Comparison of ENCODE assay signal across 17 cellular contexts in genomic region chr9:107645464-107645833, GRCh38.
DNase-seq lines count a peak whose midpoint lies in the region; ATAC-seq and TF ChIP-seq lines count a peak whose summit lies in the region.
"Had no signal": no experiment of that assay in that cellular context is flagged by ENCODE, and none has a peak within 500 bp of the region (broad histone marks: within the 10 kb centered on the region; RNA-seq: fewer than 3 reads in every experiment).

No MANE protein-coding gene starts in this region.

- TF ChIP-seq CTCF in lower lobe of right lung (IDR thresholded peaks at IDR 0.05) = no peak
- TF ChIP-seq CTCF in type B pancreatic cell (conservative IDR thresholded peaks at IDR 0.05) = no peak
- TF ChIP-seq CTCF in esophagus muscularis mucosa (IDR thresholded peaks at IDR 0.05) = no peak

- no peak for ATAC-seq in lower lobe of right lung
- ATAC-seq: Panc1 had no signal

- H3K4me1 ChIP-seq in BLaER1 treated with 17β-estradiol and CSF1 and Interleukin-3, amounts not matched to agents 10 nM and 100 nM = peaks cover 12 to 45% (median 19%) of the 10 kb centered on the region in 10 experiments
- H3K4me1 ChIP-seq in lower lobe of right lung = peaks cover 13% of the 10 kb centered on the region
- peaks cover 0 to 13% (median 6%) of the 10 kb centered on the region in 4 donors for H3K4me1 ChIP-seq in esophagus muscularis mucosa

- peaks cover 18% of the 10 kb centered on the region for H3K4me1 Mint-ChIP-seq in dendritic cell treated with granulocyte-macrophage colony-stimulating factor and Interleukin-4, amounts not matched to agents 40 ng/mL and 50 ng/mL, for 4 days (ENCODE audit: low read depth)
- H3K4me1 Mint-ChIP-seq in type B pancreatic cell (ENCODE audit: unreplicated experiment) = peaks cover 17% of the 10 kb centered on the region

- H3K36me3 Mint-ChIP-seq in dendritic cell treated with granulocyte-macrophage colony-stimulating factor and Interleukin-4, amounts not matched to agents 40 ng/mL and 50 ng/mL, for 4 days (ENCODE audit: low read depth) = no peaks in the 10 kb centered on the region
- H3K36me3 Mint-ChIP-seq in type B pancreatic cell = no peaks in the 10 kb centered on the region

- intact Hi-C loops in dendritic cell treated with granulocyte-macrophage colony-stimulating factor and Interleukin-4, amounts not matched to agents 40 ng/mL and 50 ng/mL, for 4 days (cut with micrococcal nuclease) = no loop called here
- intact Hi-C loops in lower lobe of right lung (cut with DNase I) = no loop called here
- intact Hi-C loops in esophagus muscularis mucosa (cut with DNase I) = no loop called here

- no peaks in the 10 kb centered on the region for H3K27me3 ChIP-seq in BLaER1 treated with 17β-estradiol and CSF1 and Interleukin-3, amounts not matched to agents 10 nM and 100 nM
- no peaks in the 10 kb centered on the region for H3K27me3 ChIP-seq in lower lobe of right lung (ENCODE audit: low read depth)
- no peaks in the 10 kb centered on the region for H3K27me3 ChIP-seq in esophagus muscularis mucosa
- H3K27me3 ChIP-seq: MG63 had no signal

- no peaks in the 10 kb centered on the region for H3K27me3 Mint-ChIP-seq in dendritic cell treated with granulocyte-macrophage colony-stimulating factor and Interleukin-4, amounts not matched to agents 40 ng/mL and 50 ng/mL, for 4 days
- peaks cover 13% of the 10 kb centered on the region for H3K27me3 Mint-ChIP-seq in type B pancreatic cell

- no peak for DNase-seq in lower lobe of right lung
- no peak for DNase-seq in type B pancreatic cell (ENCODE audit: extremely low spot score, unreplicated experiment)
- no peak for DNase-seq in NCI-H128 (lab: John Stamatoyannopoulos, UW; ENCODE audit: unreplicated experiment)
- no peak for DNase-seq in activated T-cell treated with anti-CD3 and anti-CD28 coated beads, Interleukin-2, amount 50 U/mL, for 48 hours
- DNase-seq in esophagus muscularis mucosa (ENCODE audit: extremely low spot score) = no peak
- DNase-seq: GM23248, HCEC 1CT, Karpas-422, MG63, NCI-H1092, NCI-H146, NCI-H2029 treated with DMSO at 0.1 percent for 48 hours, NCI-H2171 treated with DMSO at 0.1 percent for 48 hours had no signal

- peak overlapping the region; percentile 44 for H3K4me3 Mint-ChIP-seq in dendritic cell treated with granulocyte-macrophage colony-stimulating factor and Interleukin-4, amounts not matched to agents 40 ng/mL and 50 ng/mL, for 4 days
- H3K4me3 Mint-ChIP-seq in type B pancreatic cell = no peak overlapping the region
- H3K4me3 Mint-ChIP-seq: IgD-negative memory B cell had no signal

- H3K27ac Mint-ChIP-seq in dendritic cell treated with granulocyte-macrophage colony-stimulating factor and Interleukin-4, amounts not matched to agents 40 ng/mL and 50 ng/mL, for 4 days = peak overlapping the region; percentile 92
- H3K27ac Mint-ChIP-seq in type B pancreatic cell = peak overlapping the region; percentile 46
- H3K27ac Mint-ChIP-seq: IgD-negative memory B cell had no signal

- H3K27ac ChIP-seq in BLaER1 treated with 17β-estradiol and CSF1 and Interleukin-3, amounts not matched to agents 10 nM and 100 nM = peak overlapping the region in 9 of 11 experiments; percentile 33 to 80 (median 58); a peak in 16 of 22 replicates
- H3K27ac ChIP-seq in lower lobe of right lung = peak overlapping the region; percentile 67
- peak overlapping the region in 1 of 4 donors; percentile 2 for H3K27ac ChIP-seq in esophagus muscularis mucosa (replicated peaks in 1 of 4)
- H3K27ac ChIP-seq: GM23248 had no signal

- no peak for TF ChIP-seq POLR2A in esophagus muscularis mucosa (IDR thresholded peaks at IDR 0.05; ENCODE audit: low read depth)

- no peaks in the 10 kb centered on the region for H3K36me3 ChIP-seq in BLaER1 treated with 17β-estradiol and CSF1 and Interleukin-3, amounts not matched to agents 10 nM and 100 nM
- H3K36me3 ChIP-seq in lower lobe of right lung (no peaks in the 10 kb centered on the region), esophagus muscularis mucosa (no peaks in the 10 kb centered on the region)
- H3K36me3 ChIP-seq: MG63 had no signal

- WGBS in esophagus muscularis mucosa = 95% methylated on average over 1 of the region's 1 CpG

- TF ChIP-seq EP300 in esophagus muscularis mucosa (IDR thresholded peaks at IDR 0.05) = no peak

- no peaks in the 10 kb centered on the region for H3K9me3 Mint-ChIP-seq in dendritic cell treated with granulocyte-macrophage colony-stimulating factor and Interleukin-4, amounts not matched to agents 40 ng/mL and 50 ng/mL, for 4 days
- H3K9me3 Mint-ChIP-seq in type B pancreatic cell = peaks cover 4% of the 10 kb centered on the region

- H3K4me2 ChIP-seq in BLaER1 treated with 17β-estradiol and CSF1 and Interleukin-3, amounts not matched to agents 10 nM and 100 nM = peak overlapping the region; percentile 39 to 94 (median 64)

- H3K9me3 ChIP-seq in BLaER1 treated with 17β-estradiol and CSF1 and Interleukin-3, amounts not matched to agents 10 nM and 100 nM (replicated peaks in 1 of 11) = no peaks in the 10 kb centered on the region
- no peaks in the 10 kb centered on the region for H3K9me3 ChIP-seq in lower lobe of right lung
- no peaks in the 10 kb centered on the region for H3K9me3 ChIP-seq in esophagus muscularis mucosa
- H3K9me3 ChIP-seq: MG63 had no signal

- H3K4me3 ChIP-seq in BLaER1 treated with 17β-estradiol and CSF1 and Interleukin-3, amounts not matched to agents 10 nM and 100 nM = no peak overlapping the region
- H3K4me3 ChIP-seq in lower lobe of right lung (no peak overlapping the region), esophagus muscularis mucosa (no peak overlapping the region)
- H3K4me3 ChIP-seq: GM23248, MG63 had no signal

- H3K9ac ChIP-seq in BLaER1 treated with 17β-estradiol and CSF1 and Interleukin-3, amounts not matched to agents 10 nM and 100 nM = peak overlapping the region in 5 of 11 experiments; percentile 2 to 67 (median 38); a peak in 5 of 22 replicates
- H3K9ac ChIP-seq: GM23248 had no signal

- no peaks in the 10 kb centered on the region for H4K20me1 ChIP-seq in BLaER1 treated with 17β-estradiol and CSF1 and Interleukin-3, amounts not matched to agents 10 nM and 100 nM
